In the genomic region with DNA sequence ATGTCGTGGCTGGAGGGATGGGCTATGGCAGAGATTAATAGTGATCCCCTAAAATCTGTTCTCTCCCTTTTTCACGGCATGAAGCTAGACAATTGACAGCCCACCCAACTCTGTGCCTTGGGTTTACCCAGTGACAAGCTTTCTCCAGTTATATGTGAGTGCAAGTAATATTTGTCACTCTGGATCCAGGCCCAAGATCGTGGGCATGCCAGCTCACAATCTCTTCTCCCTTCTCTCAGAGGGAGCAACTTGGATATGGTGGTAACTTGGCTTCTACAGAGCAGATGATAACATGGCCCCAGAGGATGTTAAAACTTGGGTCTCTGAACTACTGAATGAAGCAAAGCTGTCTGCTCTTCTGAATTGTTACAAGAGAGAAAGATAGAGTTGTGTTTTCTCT, we compare ENCODE assay signal across 1 cellular context.
TF ChIP-seq lines count a peak whose summit lies in the region.

No MANE protein-coding gene starts in this region.

TF ChIP-seq in H1, 55 proteins besides CTCF, POLR2A, EP300 and RAD21:
- TF ChIP-seq SP4 (IDR thresholded peaks at IDR 0.05; ENCODE audit: low read length) = no peak
- no peak for TF ChIP-seq TCF12 (IDR thresholded peaks at IDR 0.05; ENCODE audit: low read depth, low read length)
- TF ChIP-seq EGR1 (IDR thresholded peaks at IDR 0.05; ENCODE audit: borderline replicate concordance, low read depth, low read length) = no peak
- TF ChIP-seq POU5F1 (IDR thresholded peaks at IDR 0.05; ENCODE audit: low read depth, low read length) = no peak
- TF ChIP-seq NRF1 (IDR thresholded peaks at IDR 0.05; ENCODE audit: low read depth, low read length) = no peak
- no peak for TF ChIP-seq TAF7 (optimal IDR thresholded peaks at IDR 0.05; ENCODE audit: borderline replicate concordance, low read depth, low read length)
- TF ChIP-seq KDM5A (IDR thresholded peaks at IDR 0.05; ENCODE audit: low read length) = no peak
- no peak for TF ChIP-seq RNF2 (IDR thresholded peaks at IDR 0.05; ENCODE audit: borderline replicate concordance, low read depth, low read length, missing control alignments, poor library complexity, severe bottlenecking)
- TF ChIP-seq CEBPB (IDR thresholded peaks at IDR 0.05; ENCODE audit: low read depth, low read length) = no peak
- TF ChIP-seq BACH1 (IDR thresholded peaks at IDR 0.05; ENCODE audit: low read length) = no peak
- TF ChIP-seq CHD2 (IDR thresholded peaks at IDR 0.05; ENCODE audit: low read length) = no peak
- TF ChIP-seq, protein P1, sequence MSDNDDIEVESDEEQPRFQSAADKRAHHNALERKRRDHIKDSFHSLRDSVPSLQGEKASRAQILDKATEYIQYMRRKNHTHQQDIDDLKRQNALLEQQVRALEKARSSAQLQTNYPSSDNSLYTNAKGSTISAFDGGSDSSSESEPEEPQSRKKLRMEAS (IDR thresholded peaks at IDR 0.05) = no peak
- TF ChIP-seq, protein P2, sequence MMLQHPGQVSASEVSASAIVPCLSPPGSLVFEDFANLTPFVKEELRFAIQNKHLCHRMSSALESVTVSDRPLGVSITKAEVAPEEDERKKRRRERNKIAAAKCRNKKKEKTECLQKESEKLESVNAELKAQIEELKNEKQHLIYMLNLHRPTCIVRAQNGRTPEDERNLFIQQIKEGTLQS (IDR thresholded peaks at IDR 0.05; ENCODE audit: insufficient read depth, low read depth, low read length) = no peak
- TF ChIP-seq CHD7 (IDR thresholded peaks at IDR 0.05; ENCODE audit: insufficient replicate concordance, low read length) = no peak
- no peak for TF ChIP-seq ATF2 (IDR thresholded peaks at IDR 0.05; ENCODE audit: low read length)
- no peak for TF ChIP-seq GTF2F1 (IDR thresholded peaks at IDR 0.05; ENCODE audit: borderline replicate concordance, low read depth, low read length)
- TF ChIP-seq, protein P3, sequence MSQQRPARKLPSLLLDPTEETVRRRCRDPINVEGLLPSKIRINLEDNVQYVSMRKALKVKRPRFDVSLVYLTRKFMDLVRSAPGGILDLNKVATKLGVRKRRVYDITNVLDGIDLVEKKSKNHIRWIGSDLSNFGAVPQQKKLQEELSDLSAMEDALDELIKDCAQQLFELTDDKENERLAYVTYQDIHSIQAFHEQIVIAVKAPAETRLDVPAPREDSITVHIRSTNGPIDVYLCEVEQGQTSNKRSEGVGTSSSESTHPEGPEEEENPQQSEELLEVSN (IDR thresholded peaks at IDR 0.05) = no peak
- no peak for TF ChIP-seq BCL11A (IDR thresholded peaks at IDR 0.05; ENCODE audit: low read depth in 2 of 2, low read length in 2 of 2)
- no peak for TF ChIP-seq ASH2L (IDR thresholded peaks at IDR 0.05; ENCODE audit: low read length)
- TF ChIP-seq HDAC6 (IDR thresholded peaks at IDR 0.05; ENCODE audit: low read depth, low read length) = no peak
